Comparison of ENCODE assay signal across 16 cellular contexts in the genomic region with DNA sequence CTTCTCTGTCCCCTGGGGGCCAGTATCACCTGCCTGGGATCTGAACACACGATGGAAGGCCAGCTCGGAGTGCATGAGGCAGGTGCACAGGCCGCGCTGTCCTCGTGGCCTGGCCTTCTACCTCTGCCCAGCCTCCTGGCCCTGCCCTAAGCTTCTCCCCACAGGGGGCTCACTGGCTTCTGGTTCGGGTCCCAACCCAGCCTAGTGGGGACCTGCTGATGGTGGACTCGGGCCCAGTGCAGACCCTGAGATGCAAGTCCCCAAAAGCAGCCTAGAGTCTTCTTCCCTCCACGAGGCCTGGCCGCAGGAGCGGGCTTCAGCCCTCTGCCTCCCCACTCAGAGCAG. TPM values are rescaled to one million over a fixed set of nuclear protein-coding genes. Genes with fewer than 3 reads are reported as not detected.
DNase-seq lines count a peak whose midpoint lies in the region; ATAC-seq and TF ChIP-seq lines count a peak whose summit lies in the region.
"Had no signal": no experiment of that assay in that cellular context is flagged by ENCODE, and none has a peak within 500 bp of the region (broad histone marks: within the 10 kb centered on the region; RNA-seq: fewer than 3 reads in every experiment).

No MANE protein-coding gene starts in this region.

- H3K4me3 ChIP-seq in RWPE2 (ENCODE audit: severe bottlenecking) (no peak overlapping the region), mucosa of descending colon (no peak overlapping the region)
- H3K4me3 ChIP-seq: A549 had no signal

- ATAC-seq in left ventricle myocardium superior: no peak
- ATAC-seq in Right ventricle myocardium inferior: no peak
- no peak for ATAC-seq in RWPE2 (ENCODE audit: low read depth)
- ATAC-seq in mucosa of descending colon: no peak
- ATAC-seq in GM19023 (IDR thresholded peaks at IDR 0.05; ENCODE audit: unreplicated experiment): no peak
- ATAC-seq: CD8-positive, alpha-beta T cell had no signal

- H3K27me3 ChIP-seq in RWPE2 (ENCODE audit: insufficient read depth, poor library complexity, severe bottlenecking): peaks cover 12% of the 10 kb centered on the region

- TF ChIP-seq CTCF in RWPE2 (IDR thresholded peaks at IDR 0.05; ENCODE audit: poor library complexity, severe bottlenecking) (no peak), mucosa of descending colon (IDR thresholded peaks at IDR 0.05) (no peak)

- DNase-seq in left ventricle myocardium superior (peak; percentile 13), Right ventricle myocardium inferior (ENCODE audit: missing footprints) (no peak), RWPE2 (ENCODE audit: low spot score) (peak; percentile 34), mucosa of descending colon (peak in 2 of 3 donors; percentile 19 to 27), kidney glomerular epithelial cell (lab: John Stamatoyannopoulos, UW) (no peak)
- DNase-seq in activated CD4-positive, alpha-beta T cell treated with anti-CD3 and anti-CD28 coated beads for 1 hour: no peak
- DNase-seq: CD8-positive, alpha-beta T cell; COR-L47; DND-41; GDM1; HCEC 1CT; HFFc6 had no signal

- H3K4me1 ChIP-seq in RWPE2 (ENCODE audit: insufficient read depth, poor library complexity, severe bottlenecking) (peaks cover 3% of the 10 kb centered on the region), mucosa of descending colon (ENCODE audit: low read depth) (peaks cover 21% of the 10 kb centered on the region)

- H3K9me3 ChIP-seq in RWPE2 (ENCODE audit: severe bottlenecking): no peaks in the 10 kb centered on the region
- H3K9me3 ChIP-seq in mucosa of descending colon: no peaks in the 10 kb centered on the region
- H3K9me3 ChIP-seq: A549 had no signal

- no peak overlapping the region for H3K27ac ChIP-seq in RWPE2 (ENCODE audit: poor library complexity, severe bottlenecking)

- H3K36me3 ChIP-seq in RWPE2 (ENCODE audit: low read depth): no peaks in the 10 kb centered on the region
- no peaks in the 10 kb centered on the region for H3K36me3 ChIP-seq in mucosa of descending colon (ENCODE audit: low read depth)

- intact Hi-C loops in left ventricle myocardium superior (cut with micrococcal nuclease) (no loop called here), Right ventricle myocardium inferior (cut with DNase I) (loop anchor here (10.0 kb wide), 1 partner anchor 103 kb away; no protein-coding TSS in a partner anchor), mucosa of descending colon (cut with DNase I, micrococcal nuclease) (no loop called here)

RNA-seq across cellular contexts. Expression of a gene that starts 3.4 kb away (rescaled TPM):
- total RNA-seq in left ventricle myocardium superior (not detected), Right ventricle myocardium inferior (0.51 TPM), mucosa of descending colon (under 1 TPM; 0.38 to 0.58 (median 0.51) TPM)
- total RNA-seq: CD8-positive, alpha-beta T cell; HepG2 had no signal

RNA-seq across cellular contexts. Expression of a gene that starts 23.7 kb away (rescaled TPM):
- total RNA-seq in left ventricle myocardium superior: 22.0 TPM
- total RNA-seq in Right ventricle myocardium inferior: 20.6 TPM
- 1 to 10 TPM in 1 of 3 donors, under 1 TPM in 2; 0.17 to 1.1 (median 0.24) TPM for total RNA-seq in mucosa of descending colon
- total RNA-seq: CD8-positive, alpha-beta T cell; H1; HepG2 had no signal

RNA-seq across cellular contexts. Expression of a gene that starts 41.4 kb away (rescaled TPM):
- 26.7 TPM for total RNA-seq in left ventricle myocardium superior
- 26.2 TPM for total RNA-seq in Right ventricle myocardium inferior
- total RNA-seq in mucosa of descending colon: 10 to 100 TPM; 33.2 to 55.7 (median 39.9) TPM

Comparison
In these comparisons a context has a peak if more than half of its experiments do, and no peak if none do; other contexts are left out.
1. DNase-seq: peak in left ventricle myocardium superior (single experiment), RWPE2 (single experiment) and mucosa of descending colon (2 of 3); none in Right ventricle myocardium inferior (single experiment), kidney glomerular epithelial cell (single experiment) and activated CD4-positive, alpha-beta T cell treated with anti-CD3 and anti-CD28 coated beads for 1 hour (single experiment).
2. RNA of a gene that starts 23.7 kb away (total RNA-seq): 22.0 TPM in left ventricle myocardium superior (single experiment) and 20.6 TPM in Right ventricle myocardium inferior (single experiment); 0.17 to 1.1 TPM in mucosa of descending colon; every median in the first group is over 10 times any median in the second.